Comparison of ENCODE assay signal across 9 cellular contexts in genomic region chr22:36325163-36326031, GRCh38.
DNase-seq lines count a peak whose midpoint lies in the region; ATAC-seq, FAIRE-seq and TF ChIP-seq lines count a peak whose summit lies in the region.
"Had no signal": no experiment of that assay in that cellular context is flagged by ENCODE, and none has a peak within 500 bp of the region (broad histone marks: within the 10 kb centered on the region; RNA-seq: fewer than 3 reads in every experiment).

No MANE protein-coding gene starts in this region.

- peak; percentile 89 for FAIRE-seq in bronchial epithelial cell (lab: Jason Lieb, UNC)
- FAIRE-seq: A204.1 had no signal

- TF ChIP-seq CTCF in bronchial epithelial cell (IDR thresholded peaks at IDR 0.05; ENCODE audit: insufficient read depth, low read length, severe bottlenecking) = no peak
- TF ChIP-seq CTCF in lower lobe of right lung (IDR thresholded peaks at IDR 0.05) = no peak

- H3K9me3 ChIP-seq in lower lobe of right lung (no peaks in the 10 kb centered on the region), thymus (ENCODE audit: control insufficient read depth) (no peaks in the 10 kb centered on the region)

- H3K4me3 ChIP-seq in bronchial epithelial cell (ENCODE audit: low read depth, low read length) (no peak overlapping the region), lower lobe of right lung (no peak overlapping the region), thymus (ENCODE audit: low read length) (no peak overlapping the region)

- WGBS in thymus = 96% methylated on average over 27 of the region's 27 CpGs

- intact Hi-C loops in lower lobe of right lung (cut with DNase I) = no loop called here

- H3K27me3 ChIP-seq in bronchial epithelial cell (ENCODE audit: control insufficient read depth, insufficient read depth, low read length) (no peaks in the 10 kb centered on the region), lower lobe of right lung (ENCODE audit: low read depth) (no peaks in the 10 kb centered on the region), thymus (ENCODE audit: control insufficient read depth, insufficient read depth) (no peaks in the 10 kb centered on the region)

- DNase-seq in T-helper 2 cell treated with Interferon-gamma antibody and Interleukin-4, amounts not matched to agents 5 μg/mL and 100 μg/mL, for 36 hours (ENCODE audit: low spot score) = no peak
- DNase-seq in T-helper 2 cell (no peak), bronchial epithelial cell (ENCODE audit: low read depth) (peak; percentile 86), lower lobe of right lung (peak; percentile 87)

- H3K9me3 Mint-ChIP-seq in T-helper 2 cell treated with Interferon-gamma antibody and Interleukin-4, amounts not matched to agents 5 μg/mL and 100 μg/mL, for 36 hours = no peaks in the 10 kb centered on the region

- ATAC-seq in lower lobe of right lung (peak; percentile 77 to 81), GM21390 (IDR thresholded peaks at IDR 0.05; ENCODE audit: unreplicated experiment) (no peak), HG03439 (IDR thresholded peaks at IDR 0.05; ENCODE audit: unreplicated experiment) (no peak), GM19023 (IDR thresholded peaks at IDR 0.05; ENCODE audit: unreplicated experiment) (no peak)

- H3K27ac ChIP-seq in lower lobe of right lung (peak overlapping the region; percentile 90), thymus (ENCODE audit: low read depth) (peak overlapping the region; percentile 81)

- H3K4me1 ChIP-seq in lower lobe of right lung (peaks cover 96% of the 10 kb centered on the region), thymus (ENCODE audit: control insufficient read depth, insufficient read depth, low read length) (peaks cover 16% of the 10 kb centered on the region)

- H3K4me1 Mint-ChIP-seq in T-helper 2 cell treated with Interferon-gamma antibody and Interleukin-4, amounts not matched to agents 5 μg/mL and 100 μg/mL, for 36 hours (ENCODE audit: low read depth) = peaks cover 35% of the 10 kb centered on the region

- no peaks in the 10 kb centered on the region for H3K27me3 Mint-ChIP-seq in T-helper 2 cell treated with Interferon-gamma antibody and Interleukin-4, amounts not matched to agents 5 μg/mL and 100 μg/mL, for 36 hours (ENCODE audit: low read depth)

- H3K36me3 ChIP-seq in bronchial epithelial cell (ENCODE audit: control insufficient read depth, insufficient read depth, low read length) (peaks cover 66% of the 10 kb centered on the region), lower lobe of right lung (peaks cover 94% of the 10 kb centered on the region), thymus (ENCODE audit: control insufficient read depth, insufficient read depth) (peaks cover 93% of the 10 kb centered on the region)

- peak overlapping the region; percentile 55 for H3K27ac Mint-ChIP-seq in T-helper 2 cell treated with Interferon-gamma antibody and Interleukin-4, amounts not matched to agents 5 μg/mL and 100 μg/mL, for 36 hours

- peaks cover 76% of the 10 kb centered on the region for H3K36me3 Mint-ChIP-seq in T-helper 2 cell treated with Interferon-gamma antibody and Interleukin-4, amounts not matched to agents 5 μg/mL and 100 μg/mL, for 36 hours (ENCODE audit: low read depth)

- H3K4me3 Mint-ChIP-seq in T-helper 2 cell treated with Interferon-gamma antibody and Interleukin-4, amounts not matched to agents 5 μg/mL and 100 μg/mL, for 36 hours = no peak overlapping the region

Comparison
In these comparisons a context has a peak if more than half of its experiments do, and no peak if none do; other contexts are left out.
1. DNase-seq: peak in bronchial epithelial cell (single experiment) and lower lobe of right lung (single experiment); none in T-helper 2 cell treated with Interferon-gamma antibody and Interleukin-4, amounts not matched to agents 5 μg/mL and 100 μg/mL, for 36 hours (single experiment) and T-helper 2 cell (0 of 5).
2. ATAC-seq: peak in lower lobe of right lung (2 of 2); none in GM21390 (single experiment), HG03439 (single experiment) and GM19023 (single experiment).